In the genomic region with DNA sequence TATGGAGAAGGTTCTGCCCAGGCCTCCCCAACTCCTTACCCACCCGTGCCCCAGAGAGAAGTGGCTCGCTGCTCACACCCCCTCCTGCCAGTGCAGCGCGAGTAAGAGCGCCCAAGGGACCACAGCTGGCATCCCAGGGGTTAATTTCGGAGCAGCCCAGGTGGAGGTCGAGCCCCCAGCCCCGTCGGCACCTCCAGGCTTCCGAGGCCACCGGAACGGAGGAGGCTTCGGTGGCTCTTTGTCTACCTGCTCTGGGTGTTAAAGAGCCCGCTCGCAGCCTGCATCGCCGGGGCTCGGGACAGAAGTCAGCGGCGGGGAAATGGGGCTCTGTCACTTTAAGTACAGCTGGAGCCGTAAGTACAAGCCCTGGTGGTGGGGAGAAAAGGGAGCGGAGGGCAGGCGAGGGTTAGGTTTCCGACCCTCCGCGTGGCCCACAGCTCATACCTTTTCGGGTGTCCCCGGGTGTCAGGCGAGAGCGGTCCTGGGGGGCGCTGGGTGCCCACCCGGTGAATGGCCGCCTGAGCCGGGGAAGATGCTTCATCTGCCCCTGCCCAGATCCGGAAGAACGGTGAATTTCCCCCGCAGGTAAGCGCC, we compare ENCODE assay signal across 8 cellular contexts.
DNase-seq lines count a peak whose midpoint lies in the region; ATAC-seq and TF ChIP-seq lines count a peak whose summit lies in the region.

No MANE protein-coding gene starts in this region.

- H3K27me3 Mint-ChIP-seq in CD4-positive, alpha-beta memory T cell = peaks cover 5 to 11% of the 10 kb centered on the region in 2 donors

- H3K36me3 ChIP-seq in CD4-positive, alpha-beta memory T cell (ENCODE audit: insufficient read depth, low read length) = no peaks in the 10 kb centered on the region
- H3K36me3 ChIP-seq in left lung = no peaks in the 10 kb centered on the region

- peak overlapping the region; percentile 88 to 97 (median 94) for H3K4me3 Mint-ChIP-seq in CD4-positive, alpha-beta memory T cell

- peak overlapping the region in 4 of 7 donors; percentile 31 to 81 (median 49) for H3K27ac Mint-ChIP-seq in CD4-positive, alpha-beta memory T cell

- peak; percentile 90 for ATAC-seq in left lung
- no peak for ATAC-seq in GM19452 (IDR thresholded peaks at IDR 0.05; ENCODE audit: unreplicated experiment)

- peaks cover 0 to 5% of the 10 kb centered on the region in 2 donors for H3K36me3 Mint-ChIP-seq in CD4-positive, alpha-beta memory T cell

- H3K27me3 ChIP-seq in CD4-positive, alpha-beta memory T cell (ENCODE audit: insufficient read depth, low read length) = peaks cover 5% of the 10 kb centered on the region
- H3K27me3 ChIP-seq in left lung = peaks cover 0 to 26% of the 10 kb centered on the region in 2 donors

- peaks cover 8 to 36% (median 19%) of the 10 kb centered on the region in 4 donors for H3K4me1 Mint-ChIP-seq in CD4-positive, alpha-beta memory T cell

- peak overlapping the region; percentile 30 to 74 for H3K4me3 ChIP-seq in CD4-positive, alpha-beta memory T cell (ENCODE audit: low read length in 2 of 2)
- H3K4me3 ChIP-seq in LNCaP clone FGC (ENCODE audit: low read depth, low read length) (peak overlapping the region; percentile 65), choroid plexus epithelial cell (ENCODE audit: low read depth, low read length) (peak overlapping the region; percentile 84), left lung (peak overlapping the region; percentile 55 to 60)

- POLR2A ChIA-PET in CD4-positive, alpha-beta memory T cell (lab: Charles Lee; ENCODE audit: partially characterized antibody) = no interaction called here

- H3K27ac ChIP-seq in CD4-positive, alpha-beta memory T cell (ENCODE audit: low read depth, low read length) = no peak overlapping the region
- H3K27ac ChIP-seq in left lung = peak overlapping the region in 1 of 2 donors; percentile 41

- no peaks in the 10 kb centered on the region for H3K9me3 ChIP-seq in CD4-positive, alpha-beta memory T cell (ENCODE audit: control insufficient read depth in 1 of 2, low read length in 2 of 2)
- no peaks in the 10 kb centered on the region for H3K9me3 ChIP-seq in left lung

- DNase-seq in CD4-positive, alpha-beta memory T cell = peak; percentile 50 to 61 (median 58)
- DNase-seq in LNCaP clone FGC (ENCODE audit: low read depth) = no peak
- DNase-seq in activated CD4-positive, alpha-beta T cell treated with anti-CD3 and anti-CD28 coated beads for 48 hours = peak; percentile 63
- peak; percentile 71 for DNase-seq in choroid plexus epithelial cell (ENCODE audit: low read depth)
- DNase-seq in left lung = peak in 1 of 2 donors; percentile 83
- DNase-seq in stimulated activated CD4-positive, alpha-beta T cell treated with anti-CD3 and anti-CD28 coated beads, Interleukin-2, amount 100 ng/mL, for 4 hours (ENCODE audit: low read depth) = peak; percentile 38
- DNase-seq in dedifferentiated amniotic fluid mesenchymal stem cell (ENCODE audit: extremely low spot score) = no peak

- intact Hi-C loops in CD4-positive, alpha-beta memory T cell (cut with micrococcal nuclease) = no loop called here
- intact Hi-C loops in left lung (cut with DNase I) = no loop called here

- TF ChIP-seq CTCF in LNCaP clone FGC (IDR thresholded peaks at IDR 0.05; ENCODE audit: control insufficient read depth, extremely low read depth, insufficient read depth) (no peak), choroid plexus epithelial cell (conservative IDR thresholded peaks at IDR 0.05; ENCODE audit: low read depth, low read length) (no peak), left lung (IDR thresholded peaks at IDR 0.05) (no peak)

- H3K9me3 Mint-ChIP-seq in CD4-positive, alpha-beta memory T cell = no peaks in the 10 kb centered on the region

- peaks cover 15% of the 10 kb centered on the region for H3K4me1 ChIP-seq in CD4-positive, alpha-beta memory T cell (ENCODE audit: insufficient read depth, low read length)
- peaks cover 15 to 31% of the 10 kb centered on the region in 2 donors for H3K4me1 ChIP-seq in left lung

- CTCF ChIA-PET in CD4-positive, alpha-beta memory T cell (lab: Charles Lee; ENCODE audit: partially characterized antibody) = interaction anchor here (1.3 to 1.8 kb wide), 2 partner anchors 30 to 181 kb away, joined by 3 to 10 read pairs; no protein-coding TSS in a partner anchor

Comparison
In these comparisons a context has a peak if more than half of its experiments do, and no peak if none do; other contexts are left out.
1. DNase-seq: peak in CD4-positive, alpha-beta memory T cell (5 of 5), activated CD4-positive, alpha-beta T cell treated with anti-CD3 and anti-CD28 coated beads for 48 hours (single experiment), choroid plexus epithelial cell (single experiment) and stimulated activated CD4-positive, alpha-beta T cell treated with anti-CD3 and anti-CD28 coated beads, Interleukin-2, amount 100 ng/mL, for 4 hours (single experiment); none in LNCaP clone FGC (single experiment) and dedifferentiated amniotic fluid mesenchymal stem cell (single experiment).
2. Peak in every context shown above with its lines, with median percentiles within 50 percentile points of each other: H3K4me3 ChIP-seq.